In genomic region chr3:193842832-193843446, GRCh38 we compare ENCODE assay signal across 1 cellular context.
TF ChIP-seq lines count a peak whose summit lies in the region.

No MANE protein-coding gene starts in this region.

TF ChIP-seq in H1, 55 proteins besides CTCF, POLR2A, EP300 and RAD21 (continued from another document):
- TF ChIP-seq FOSL1 (IDR thresholded peaks at IDR 0.05; ENCODE audit: insufficient read depth, low read depth, low read length) (no peak), POLR2AphosphoS5 (IDR thresholded peaks at IDR 0.05; ENCODE audit: low read depth, low read length) (no peak), CBX5 (IDR thresholded peaks at IDR 0.05; ENCODE audit: low read depth, low read length) (no peak), BACH1 (IDR thresholded peaks at IDR 0.05; ENCODE audit: low read length) (no peak), CEBPB (IDR thresholded peaks at IDR 0.05; ENCODE audit: low read depth, low read length) (no peak), RXRA (IDR thresholded peaks at IDR 0.05; ENCODE audit: insufficient read depth, low read depth, low read length) (no peak), JUN (IDR thresholded peaks at IDR 0.05; ENCODE audit: low read depth, low read length) (no peak), JUND (IDR thresholded peaks at IDR 0.05; ENCODE audit: low read length) (no peak), HDAC2 (IDR thresholded peaks at IDR 0.05; ENCODE audit: borderline replicate concordance in 1 of 2, low read depth in 2 of 2, low read length in 2 of 2) (no peak), BCL11A (IDR thresholded peaks at IDR 0.05; ENCODE audit: low read depth in 2 of 2, low read length in 2 of 2) (no peak), HDAC6 (IDR thresholded peaks at IDR 0.05; ENCODE audit: low read depth, low read length) (no peak), MAX (IDR thresholded peaks at IDR 0.05) (no peak), RNF2 (IDR thresholded peaks at IDR 0.05; ENCODE audit: borderline replicate concordance, low read depth, low read length, missing control alignments, poor library complexity, severe bottlenecking) (no peak), ATF2 (IDR thresholded peaks at IDR 0.05; ENCODE audit: low read length) (no peak)
